ENCODE assay signal across 25 cellular contexts in the genomic region with DNA sequence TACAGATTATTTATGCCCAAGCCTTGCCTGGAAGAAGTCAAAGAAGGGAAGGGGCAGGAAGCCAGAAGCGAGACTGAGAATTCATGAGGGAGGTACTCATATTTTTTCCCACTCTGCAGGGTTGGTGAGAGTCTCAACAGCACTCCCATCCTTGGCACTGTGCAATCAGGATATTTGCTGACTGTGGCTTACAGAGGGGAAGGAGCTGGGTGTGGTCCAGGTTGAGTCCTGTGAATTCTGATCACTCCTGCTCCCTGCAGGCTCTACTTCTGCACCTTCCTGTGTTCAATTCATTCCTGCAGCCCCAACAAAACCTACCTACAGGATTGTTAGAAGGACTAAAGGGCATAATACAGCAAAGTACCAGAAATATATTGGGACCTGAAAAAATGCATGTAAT.
"Had no signal": no experiment of that assay in that cellular context is flagged by ENCODE, and none has a peak within 500 bp of the region (broad histone marks: within the 10 kb centered on the region; RNA-seq: fewer than 3 reads in every experiment).

No MANE protein-coding gene starts in this region.

- H3K36me3 ChIP-seq: brain microvascular endothelial cell, cardiac muscle cell, Peyer's patch, SJCRH30 had no signal

- H3K27ac ChIP-seq: brain microvascular endothelial cell, cardiac muscle cell, Peyer's patch, RWPE1, SJCRH30, VCaP had no signal

- H3K4me1 ChIP-seq: SJCRH30 had no signal

- H3K9me3 ChIP-seq: Peyer's patch, SJCRH30, SK-N-SH had no signal

- H3K4me3 ChIP-seq: cardiac muscle cell, Peyer's patch, SJCRH30 had no signal

- H3K36me3 Mint-ChIP-seq: activated CD4-positive, alpha-beta memory T cell treated with anti-CD3 and anti-CD28 coated beads for 36 hours; activated naive CD4-positive, alpha-beta T cell treated with anti-CD3 and anti-CD28 coated beads, Interleukin-2, amount 10 ng/mL, durations not matched to agents 7 days and 5 days; activated naive CD8-positive, alpha-beta T cell treated with anti-CD3 and anti-CD28 coated beads for 36 hours had no signal

- H3K4me3 Mint-ChIP-seq: activated CD4-positive, alpha-beta memory T cell treated with anti-CD3 and anti-CD28 coated beads for 36 hours; activated CD4-positive, alpha-beta T cell treated with anti-CD3 and anti-CD28 coated beads, Interleukin-2, amount 10 ng/mL, durations not matched to agents 7 days and 5 days; activated naive CD4-positive, alpha-beta T cell treated with anti-CD3 and anti-CD28 coated beads, Interleukin-2, amount 10 ng/mL, durations not matched to agents 7 days and 5 days; activated naive CD8-positive, alpha-beta T cell treated with anti-CD3 and anti-CD28 coated beads for 36 hours; activated T-cell treated with anti-CD3 and anti-CD28 coated beads, Interleukin-2, amount 50 U/mL, for 72 hours had no signal

- H3K9me3 Mint-ChIP-seq: activated CD4-positive, alpha-beta memory T cell treated with anti-CD3 and anti-CD28 coated beads for 36 hours; activated CD4-positive, alpha-beta T cell treated with anti-CD3 and anti-CD28 coated beads, Interleukin-2, amount 10 ng/mL, durations not matched to agents 7 days and 5 days; activated naive CD4-positive, alpha-beta T cell treated with anti-CD3 and anti-CD28 coated beads, Interleukin-2, amount 10 ng/mL, durations not matched to agents 7 days and 5 days; activated naive CD8-positive, alpha-beta T cell treated with anti-CD3 and anti-CD28 coated beads for 36 hours; activated T-cell treated with anti-CD3 and anti-CD28 coated beads, Interleukin-2, amount 50 U/mL, for 72 hours; activated T-helper 2 cell treated with anti-CD3 and anti-CD28 coated beads, Interferon-gamma antibody, Interleukin-2, Interleukin-4, amounts not matched to agents 10 μg/mL and 5 μg/mL and 100 μg/mL, durations not matched to agents 14 hours and 24 hours and 36 hours had no signal

- H3K4me1 Mint-ChIP-seq: activated CD4-positive, alpha-beta T cell treated with anti-CD3 and anti-CD28 coated beads, Interleukin-2, amount 10 ng/mL, durations not matched to agents 7 days and 5 days; activated naive CD4-positive, alpha-beta T cell treated with anti-CD3 and anti-CD28 coated beads, Interleukin-2, amount 10 ng/mL, durations not matched to agents 7 days and 5 days; activated naive CD8-positive, alpha-beta T cell treated with anti-CD3 and anti-CD28 coated beads for 36 hours had no signal

- H3K27ac Mint-ChIP-seq: activated CD4-positive, alpha-beta memory T cell treated with anti-CD3 and anti-CD28 coated beads for 36 hours; activated CD4-positive, alpha-beta T cell treated with anti-CD3 and anti-CD28 coated beads, Interleukin-2, amount 10 ng/mL, durations not matched to agents 7 days and 5 days; activated naive CD4-positive, alpha-beta T cell treated with anti-CD3 and anti-CD28 coated beads, Interleukin-2, amount 10 ng/mL, durations not matched to agents 7 days and 5 days; activated naive CD8-positive, alpha-beta T cell treated with anti-CD3 and anti-CD28 coated beads for 36 hours; activated T-cell treated with anti-CD3 and anti-CD28 coated beads, Interleukin-2, amount 50 U/mL, for 72 hours; activated T-helper 2 cell treated with anti-CD3 and anti-CD28 coated beads, Interferon-gamma antibody, Interleukin-2, Interleukin-4, amounts not matched to agents 10 μg/mL and 5 μg/mL and 100 μg/mL, durations not matched to agents 14 hours and 24 hours and 36 hours had no signal

- DNase-seq: activated CD4-positive, alpha-beta memory T cell treated with anti-CD3 and anti-CD28 coated beads for 36 hours; activated CD4-positive, alpha-beta T cell treated with anti-CD3 and anti-CD28 coated beads, Interleukin-2, amount 10 ng/mL, durations not matched to agents 7 days and 5 days; activated CD4-positive, CD25-positive, alpha-beta regulatory T cell; activated gamma-delta T cell treated with Interleukin-2 at 50 U/mL for 16 hours; activated naive CD4-positive, alpha-beta T cell treated with anti-CD3 and anti-CD28 coated beads, Interleukin-2, amount 10 ng/mL, durations not matched to agents 7 days and 5 days; activated naive CD8-positive, alpha-beta T cell treated with anti-CD3 and anti-CD28 coated beads for 36 hours; activated T-cell treated with anti-CD3 and anti-CD28 coated beads, Interleukin-2, amount 50 U/mL, for 72 hours; brain microvascular endothelial cell; Kasumi-1; KBM-7; NCI-H1048; NCI-H1930; NCI-H345; NCI-H510A; NCI-H526 treated with DMSO at 0.1 percent for 48 hours; OCI-M1; Right ventricle myocardium superior; SJCRH30; SK-N-SH; T-helper 1 cell had no signal

- H3K27me3 ChIP-seq: brain microvascular endothelial cell, cardiac muscle cell, Peyer's patch had no signal

- H3K27me3 Mint-ChIP-seq: activated CD4-positive, alpha-beta memory T cell treated with anti-CD3 and anti-CD28 coated beads for 36 hours; activated CD4-positive, alpha-beta T cell treated with anti-CD3 and anti-CD28 coated beads, Interleukin-2, amount 10 ng/mL, durations not matched to agents 7 days and 5 days had no signal

- ATAC-seq: activated T-cell treated with anti-CD3 and anti-CD28 coated beads, Interleukin-2, amount 50 U/mL, for 72 hours had no signal
